In the genomic region with DNA sequence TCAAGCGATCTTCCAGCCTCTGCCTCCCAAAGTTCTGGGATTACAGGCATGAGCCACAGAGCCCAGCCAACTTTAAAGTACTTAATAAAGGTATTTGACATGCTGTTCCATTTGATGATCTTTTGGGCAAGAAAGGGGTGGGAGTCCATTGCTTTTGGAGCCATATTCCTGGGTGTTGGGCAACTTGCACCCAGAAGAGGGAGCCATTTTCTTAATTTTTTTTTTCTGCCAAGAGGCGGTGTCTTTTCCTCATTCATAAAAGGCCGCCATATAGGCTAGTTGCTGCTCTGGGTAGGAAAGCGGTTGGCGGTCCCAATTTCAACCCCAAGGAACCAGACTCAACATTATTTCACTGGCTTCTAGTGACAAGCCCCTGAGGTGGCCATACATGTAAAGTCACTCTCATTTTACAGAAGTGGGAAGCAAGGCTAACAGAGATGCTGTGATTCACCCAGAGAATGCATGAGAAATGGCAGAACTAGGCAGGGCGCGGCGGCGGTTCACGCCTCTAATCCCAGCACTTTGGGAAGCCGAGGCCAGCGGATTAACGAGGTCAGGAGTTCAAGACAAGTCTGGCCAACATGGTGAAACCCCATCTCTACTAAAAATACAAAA, we compare ENCODE assay signal across 9 cellular contexts.
DNase-seq lines count a peak whose midpoint lies in the region; TF ChIP-seq lines count a peak whose summit lies in the region.
"Had no signal": no experiment of that assay in that cellular context is flagged by ENCODE, and none has a peak within 500 bp of the region (broad histone marks: within the 10 kb centered on the region; RNA-seq: fewer than 3 reads in every experiment).

No MANE protein-coding gene starts in this region.

- H3K27me3 Mint-ChIP-seq in activated naive CD8-positive, alpha-beta T cell treated with anti-CD3 and anti-CD28 coated beads for 36 hours: peaks cover 15% of the 10 kb centered on the region

- H3K4me1 Mint-ChIP-seq in activated naive CD8-positive, alpha-beta T cell treated with anti-CD3 and anti-CD28 coated beads for 36 hours: no peaks in the 10 kb centered on the region

- no peaks in the 10 kb centered on the region for H3K9me3 Mint-ChIP-seq in activated naive CD8-positive, alpha-beta T cell treated with anti-CD3 and anti-CD28 coated beads for 36 hours

- TF ChIP-seq CTCF in choroid plexus epithelial cell (conservative IDR thresholded peaks at IDR 0.05; ENCODE audit: low read depth, low read length): peak; percentile 48

- H3K36me3 Mint-ChIP-seq in activated naive CD8-positive, alpha-beta T cell treated with anti-CD3 and anti-CD28 coated beads for 36 hours: no peaks in the 10 kb centered on the region

- DNase-seq in NCI-H2171 treated with DMSO at 0.1 percent for 48 hours (lab: John Stamatoyannopoulos, UW): peak; percentile 10
- DNase-seq in NCI-H2171 (lab: John Stamatoyannopoulos, UW): no peak
- peak; percentile 15 for DNase-seq in NCI-H460 (ENCODE audit: extremely low read depth, low read depth)
- DNase-seq in choroid plexus epithelial cell (ENCODE audit: low read depth): peak; percentile 24
- peak; percentile 33 for DNase-seq in renal cortical epithelial cell (ENCODE audit: low read depth)
- DNase-seq in GDM1 (lab: John Stamatoyannopoulos, UW): no peak
- no peak for DNase-seq in activated naive CD8-positive, alpha-beta T cell treated with anti-CD3 and anti-CD28 coated beads for 36 hours
- no peak for DNase-seq in posterior cingulate gyrus

- no peak overlapping the region for H3K4me3 Mint-ChIP-seq in activated naive CD8-positive, alpha-beta T cell treated with anti-CD3 and anti-CD28 coated beads for 36 hours

- no peak overlapping the region for H3K4me3 ChIP-seq in choroid plexus epithelial cell (ENCODE audit: low read depth, low read length)
- H3K4me3 ChIP-seq: BLaER1 treated with 17β-estradiol and CSF1 and Interleukin-3, amounts not matched to agents 10 nM and 100 nM had no signal

- intact Hi-C loops in posterior cingulate gyrus (cut with DNase I): no loop called here

- no peak overlapping the region for H3K27ac Mint-ChIP-seq in activated naive CD8-positive, alpha-beta T cell treated with anti-CD3 and anti-CD28 coated beads for 36 hours

Comparison
In these comparisons a context has a peak if more than half of its experiments do, and no peak if none do; other contexts are left out.
1. DNase-seq: peak in NCI-H2171 treated with DMSO at 0.1 percent for 48 hours (single experiment), NCI-H460 (single experiment), choroid plexus epithelial cell (single experiment) and renal cortical epithelial cell (single experiment); none in NCI-H2171 (single experiment), GDM1 (single experiment), activated naive CD8-positive, alpha-beta T cell treated with anti-CD3 and anti-CD28 coated beads for 36 hours (single experiment) and posterior cingulate gyrus (0 of 10).